10 cellular contexts compared by ENCODE assay signal in the genomic region with DNA sequence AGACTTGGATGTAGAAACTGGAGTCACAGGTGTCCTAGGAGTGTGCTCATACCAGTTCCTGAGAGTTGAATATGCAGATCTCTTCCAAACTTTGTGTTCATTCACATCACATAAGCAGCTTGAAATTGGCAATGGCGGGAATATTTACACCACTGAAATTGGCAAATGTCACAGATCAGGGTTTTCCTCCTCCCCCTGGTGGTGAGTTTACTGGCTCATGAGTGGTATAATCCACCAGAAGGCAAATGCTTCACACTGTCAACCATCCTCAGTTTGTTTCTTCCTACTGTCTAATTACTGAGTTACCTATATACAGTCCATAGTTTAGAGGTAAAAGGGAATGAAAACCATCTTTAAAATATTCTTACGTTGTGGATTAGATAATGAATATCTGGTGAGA.
DNase-seq lines count a peak whose midpoint lies in the region; ATAC-seq and TF ChIP-seq lines count a peak whose summit lies in the region.
"Had no signal": no experiment of that assay in that cellular context is flagged by ENCODE, and none has a peak within 500 bp of the region (broad histone marks: within the 10 kb centered on the region; RNA-seq: fewer than 3 reads in every experiment).

No MANE protein-coding gene starts in this region.

- no peaks in the 10 kb centered on the region for H3K36me3 Mint-ChIP-seq in CD4-positive, alpha-beta T cell (ENCODE audit: low read depth)
- no peaks in the 10 kb centered on the region for H3K36me3 Mint-ChIP-seq in effector memory CD8-positive, alpha-beta T cell (ENCODE audit: insufficient read depth)

- no peak overlapping the region for H3K4me3 Mint-ChIP-seq in CD4-positive, alpha-beta T cell
- no peak overlapping the region for H3K4me3 Mint-ChIP-seq in effector memory CD8-positive, alpha-beta T cell

- no peak overlapping the region for H3K27ac ChIP-seq in CD4-positive, alpha-beta T cell (ENCODE audit: low read depth, low read length)
- H3K27ac ChIP-seq in MM.1S (ENCODE audit: low read length), result peak overlapping the region; percentile 1; the same call in 1 of the 2 replicates
- H3K27ac ChIP-seq: SJCRH30 had no signal

- H3K79me2 ChIP-seq in MM.1S (ENCODE audit: low read length), result no peaks in the 10 kb centered on the region

- CTCF ChIA-PET in CD4-positive, alpha-beta T cell (lab: Charles Lee), result no interaction called here

- H3K9me2 ChIP-seq in MM.1S (replicated peaks; ENCODE audit: insufficient read depth, low read length), result no peaks in the 10 kb centered on the region

- H3F3A ChIP-seq in MM.1S (ENCODE audit: insufficient read depth, low read length), result no peaks in the 10 kb centered on the region

- H3K4me2 ChIP-seq in MM.1S (ENCODE audit: low read depth, low read length), result peak overlapping the region; percentile 10; the same call in 1 of the 2 replicates

- H3K27me3 ChIP-seq in CD4-positive, alpha-beta T cell (ENCODE audit: control insufficient read depth, insufficient read depth, low read length), result no peaks in the 10 kb centered on the region
- no peaks in the 10 kb centered on the region for H3K27me3 ChIP-seq in MM.1S (replicated peaks; ENCODE audit: insufficient read depth, low read length)
- H3K27me3 ChIP-seq: SJCRH30 had no signal

- peak in 4 of 10 experiments; percentile 1 to 13 (median 8) for DNase-seq in CD4-positive, alpha-beta T cell
- DNase-seq in MM.1S (peak; percentile 46), GM19240 (ENCODE audit: insufficient read length, low spot score) (no peak), KBM-7 (no peak)
- peak; percentile 29 to 38 (median 34) for DNase-seq in effector memory CD8-positive, alpha-beta T cell

- TF ChIP-seq CTCF in CD4-positive, alpha-beta T cell (IDR thresholded peaks at IDR 0.05), result peak; percentile 46
- TF ChIP-seq CTCF in MM.1S (IDR thresholded peaks at IDR 0.05; ENCODE audit: low read length), result peak; percentile 48

- H3K4me3 ChIP-seq in MM.1S (ENCODE audit: low read length), result no peak overlapping the region
- H3K4me3 ChIP-seq: SJCRH30 had no signal

- H3K9ac ChIP-seq in MM.1S (ENCODE audit: low read length), result no peak overlapping the region

- peaks cover 11% of the 10 kb centered on the region for H3K4me1 ChIP-seq in MM.1S (ENCODE audit: low read length)
- H3K4me1 ChIP-seq: SJCRH30 had no signal

- H3K9me3 ChIP-seq in CD4-positive, alpha-beta T cell (ENCODE audit: control insufficient read depth, low read length), result no peaks in the 10 kb centered on the region
- no peaks in the 10 kb centered on the region for H3K9me3 ChIP-seq in MM.1S (replicated peaks; ENCODE audit: insufficient read depth, low read length)
- H3K9me3 ChIP-seq: SJCRH30 had no signal

- H3K27ac Mint-ChIP-seq in CD4-positive, alpha-beta T cell, result no peak overlapping the region
- no peak overlapping the region for H3K27ac Mint-ChIP-seq in effector memory CD8-positive, alpha-beta T cell

- no peaks in the 10 kb centered on the region for H3K9me3 Mint-ChIP-seq in CD4-positive, alpha-beta T cell
- no peaks in the 10 kb centered on the region for H3K9me3 Mint-ChIP-seq in effector memory CD8-positive, alpha-beta T cell

- POLR2A ChIA-PET in CD4-positive, alpha-beta T cell (lab: Charles Lee), result interaction anchor here (0.5 kb wide), 1 partner anchor 488 kb away, joined by 3 read pairs; no protein-coding TSS in a partner anchor

- no peaks in the 10 kb centered on the region for H4K20me1 ChIP-seq in MM.1S (ENCODE audit: insufficient read depth, low read length)

- H3K4me1 Mint-ChIP-seq in CD4-positive, alpha-beta T cell (ENCODE audit: low read depth), result no peaks in the 10 kb centered on the region
- H3K4me1 Mint-ChIP-seq in effector memory CD8-positive, alpha-beta T cell (ENCODE audit: low read depth in 2 of 2), result no peaks in the 10 kb centered on the region

- no peaks in the 10 kb centered on the region for H3K27me3 Mint-ChIP-seq in CD4-positive, alpha-beta T cell
- H3K27me3 Mint-ChIP-seq in effector memory CD8-positive, alpha-beta T cell, result no peaks in the 10 kb centered on the region

- in situ Hi-C loops in KBM-7 (cut with MboI; ENCODE audit: low pct_unique_long_range_greater_than_20kb, low sequenced_read_pairs), result no loop called here

- intact Hi-C loops in CD4-positive, alpha-beta T cell (cut with DNase I, micrococcal nuclease), result loop anchor here (1.0 to 5.0 kb wide), 2 partner anchors 428 to 430 kb away; no protein-coding TSS in a partner anchor

- peak; percentile 32 for ATAC-seq in CD4-positive, alpha-beta T cell (ENCODE audit: poor library complexity)
- ATAC-seq in GM19328 (IDR thresholded peaks at IDR 0.05; ENCODE audit: unreplicated experiment) (peak; percentile 52), GM18870 (IDR thresholded peaks at IDR 0.05; ENCODE audit: unreplicated experiment) (no peak), HG03571 (IDR thresholded peaks at IDR 0.05; ENCODE audit: unreplicated experiment) (no peak)
- peak; percentile 56 for ATAC-seq in effector memory CD8-positive, alpha-beta T cell (replicated peaks)
- ATAC-seq: esophagus mucosa had no signal

- no peaks in the 10 kb centered on the region for H3K36me3 ChIP-seq in MM.1S (replicated peaks; ENCODE audit: insufficient read depth, low read length)
- H3K36me3 ChIP-seq: SJCRH30 had no signal

- H2AFZ ChIP-seq in MM.1S (ENCODE audit: low read length), result peak overlapping the region; percentile 30; the same call in 1 of the 2 replicates

Comparison
In these comparisons a context has a peak if more than half of its experiments do, and no peak if none do; other contexts are left out.
1. ATAC-seq: peak in CD4-positive, alpha-beta T cell (single experiment), GM19328 (single experiment) and effector memory CD8-positive, alpha-beta T cell (single experiment); none in GM18870 (single experiment) and HG03571 (single experiment).
2. DNase-seq: peak in MM.1S (single experiment) and effector memory CD8-positive, alpha-beta T cell (3 of 3); none in GM19240 (single experiment) and KBM-7 (single experiment).